Comparison of ENCODE assay signal across 20 cellular contexts in the genomic region with DNA sequence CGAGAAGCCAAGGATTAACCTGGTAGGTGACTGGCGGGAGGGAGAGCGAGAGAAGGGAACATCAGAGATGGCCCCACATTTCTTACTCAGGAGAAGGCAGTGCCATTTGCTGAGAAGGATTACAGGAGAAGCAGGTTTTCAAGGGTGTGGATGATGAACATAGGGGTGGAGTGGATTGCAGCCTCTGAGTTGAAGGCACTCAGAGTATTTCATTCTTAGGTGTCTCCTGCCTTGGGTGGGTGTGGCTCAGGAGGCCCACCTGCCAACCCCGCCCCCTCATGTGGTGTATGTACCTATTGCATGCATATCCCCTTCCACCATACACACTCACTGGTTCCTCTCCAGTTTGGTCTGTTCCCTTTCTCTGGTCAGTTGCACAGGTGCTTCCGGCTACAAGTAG.
"Had no signal": no experiment of that assay in that cellular context is flagged by ENCODE, and none has a peak within 500 bp of the region (broad histone marks: within the 10 kb centered on the region; RNA-seq: fewer than 3 reads in every experiment).

No MANE protein-coding gene starts in this region.

- H3K4me3 Mint-ChIP-seq: activated CD4-positive, alpha-beta T cell treated with anti-CD3 and anti-CD28 coated beads, Interleukin-2, amount 10 ng/mL, durations not matched to agents 7 days and 5 days; natural killer cell treated with Interleukin-12 subunit alpha and Interleukin-12 subunit beta and Interleukin-15 and Interleukin-18, amount 100 ng/mL, for 72 hours; stimulated activated memory B cell treated with anti-CD40 and anti-IgM and Interleukin-4, amounts not matched to agents 10 μg/mL and 1 μg/mL and 100 μg/mL, for 72 hours had no signal

- H3K36me3 ChIP-seq: adrenal gland, breast epithelium, sigmoid colon had no signal

- H3K4me3 ChIP-seq: adrenal gland, breast epithelium, lung, sigmoid colon had no signal

- DNase-seq: activated CD4-positive, alpha-beta T cell treated with anti-CD3 and anti-CD28 coated beads, Interleukin-2, amount 10 ng/mL, durations not matched to agents 7 days and 5 days; activated CD4-positive, CD25-positive, alpha-beta regulatory T cell; activated CD8-positive, alpha-beta memory T cell treated with anti-CD3 and anti-CD28 coated beads for 24 hours; activated gamma-delta T cell treated with Interleukin-2 at 50 U/mL for 16 hours; adrenal gland; cerebellar nuclear complex; cortex of kidney; glutamatergic neuron; hypothalamus; kidney; sigmoid colon; stimulated activated CD4-positive, alpha-beta T cell treated with anti-CD3 and anti-CD28 coated beads, Interleukin-4, amount 100 ng/mL, for 24 hours; T-helper 9 cell had no signal

- H3K9me3 Mint-ChIP-seq: activated CD4-positive, alpha-beta T cell treated with anti-CD3 and anti-CD28 coated beads, Interleukin-2, amount 10 ng/mL, durations not matched to agents 7 days and 5 days; activated naive CD4-positive, alpha-beta T cell treated with anti-CD3 and anti-CD28 coated beads, Interleukin-2, amount 50 U/mL, for 72 hours; natural killer cell treated with Interleukin-12 subunit alpha and Interleukin-12 subunit beta and Interleukin-15 and Interleukin-18, amount 100 ng/mL, for 72 hours; stimulated activated memory B cell treated with anti-CD40 and anti-IgM and Interleukin-4, amounts not matched to agents 10 μg/mL and 1 μg/mL and 100 μg/mL, for 72 hours had no signal

- H3K9me3 ChIP-seq: adrenal gland, breast epithelium, sigmoid colon had no signal

- H3K27me3 ChIP-seq: adrenal gland, breast epithelium, foreskin keratinocyte, sigmoid colon had no signal

- H3K27me3 Mint-ChIP-seq: activated CD4-positive, alpha-beta T cell treated with anti-CD3 and anti-CD28 coated beads, Interleukin-2, amount 10 ng/mL, durations not matched to agents 7 days and 5 days; natural killer cell treated with Interleukin-12 subunit alpha and Interleukin-12 subunit beta and Interleukin-15 and Interleukin-18, amount 100 ng/mL, for 72 hours; stimulated activated memory B cell treated with anti-CD40 and anti-IgM and Interleukin-4, amounts not matched to agents 10 μg/mL and 1 μg/mL and 100 μg/mL, for 72 hours had no signal

- H3K27ac Mint-ChIP-seq: activated CD4-positive, alpha-beta T cell treated with anti-CD3 and anti-CD28 coated beads, Interleukin-2, amount 10 ng/mL, durations not matched to agents 7 days and 5 days; activated naive CD4-positive, alpha-beta T cell treated with anti-CD3 and anti-CD28 coated beads, Interleukin-2, amount 50 U/mL, for 72 hours; natural killer cell treated with Interleukin-12 subunit alpha and Interleukin-12 subunit beta and Interleukin-15 and Interleukin-18, amount 100 ng/mL, for 72 hours; stimulated activated memory B cell treated with anti-CD40 and anti-IgM and Interleukin-4, amounts not matched to agents 10 μg/mL and 1 μg/mL and 100 μg/mL, for 72 hours had no signal

- ATAC-seq: activated naive CD4-positive, alpha-beta T cell treated with anti-CD3 and anti-CD28 coated beads, Interleukin-2, amount 50 U/mL, for 72 hours; foreskin keratinocyte; left lobe of liver; natural killer cell treated with Interleukin-12 subunit alpha and Interleukin-12 subunit beta and Interleukin-15 and Interleukin-18, amount 100 ng/mL, for 72 hours; stimulated activated memory B cell treated with anti-CD40 and anti-IgM and Interleukin-4, amounts not matched to agents 10 μg/mL and 1 μg/mL and 100 μg/mL, for 72 hours had no signal

- H3K4me1 ChIP-seq: adrenal gland, breast epithelium, foreskin keratinocyte, sigmoid colon had no signal

- H3K27ac ChIP-seq: adrenal gland, breast epithelium, foreskin keratinocyte, sigmoid colon had no signal
